Comparison of ENCODE assay signal across 8 cellular contexts in the genomic region with DNA sequence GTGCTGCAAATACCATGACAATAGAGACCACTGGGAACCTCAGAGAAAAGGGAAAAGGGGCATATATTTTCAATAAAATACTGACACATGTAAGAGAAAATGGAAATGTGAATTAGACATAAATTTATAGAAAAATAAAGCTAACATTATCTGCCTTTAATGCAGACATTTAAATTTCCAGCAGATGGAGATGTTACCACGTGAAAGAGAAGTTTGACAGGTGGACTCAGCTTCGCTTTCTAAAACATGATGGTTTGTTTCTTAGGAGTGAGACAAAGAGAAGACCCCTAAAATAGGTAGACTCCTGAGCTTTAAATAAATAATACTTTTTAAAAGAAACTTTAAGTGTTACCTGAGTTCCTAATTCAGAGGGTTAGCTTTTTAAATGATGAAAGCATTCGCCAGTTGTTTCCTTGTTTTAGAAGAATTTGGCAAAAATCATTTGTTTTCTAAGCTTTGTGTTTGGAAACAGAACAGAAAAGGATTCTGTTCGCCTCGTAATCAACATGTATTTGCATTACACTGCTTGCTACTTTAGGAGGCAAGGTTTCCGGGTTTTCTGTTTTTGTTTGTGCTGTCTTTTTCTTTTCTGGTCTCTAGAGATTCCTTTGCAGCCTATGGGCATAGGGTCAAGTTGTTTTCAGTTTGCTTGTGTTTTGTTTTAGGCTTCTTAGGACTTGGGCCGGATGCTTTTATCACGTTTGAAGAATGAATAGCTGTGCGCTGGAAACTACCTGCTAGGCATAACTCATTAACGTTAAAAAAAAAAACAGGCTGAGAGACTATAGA.
DNase-seq lines count a peak whose midpoint lies in the region; ATAC-seq, FAIRE-seq and TF ChIP-seq lines count a peak whose summit lies in the region.

No MANE protein-coding gene starts in this region.

- BruUV-seq in HepG2 (replicated peaks; lab: Mats Ljungman, UMichigan), result no TSS peak

- no peak overlapping the region for H3K9ac ChIP-seq in HUES6 (ENCODE audit: low read length)
- no peak overlapping the region for H3K9ac ChIP-seq in HepG2 (ENCODE audit: insufficient read depth, low read depth, low read length)

- no peak overlapping the region for H3K27ac Mint-ChIP-seq in activated naive CD8-positive, alpha-beta T cell treated with anti-CD3 and anti-CD28 coated beads for 36 hours

- DNase-seq in AG04449 (ENCODE audit: low read depth, low spot score) (no peak), body of pancreas (peak in 1 of 4 donors; percentile 9), HepG2 (ENCODE audit: low spot score) (no peak), T-helper 9 cell (no peak)
- DNase-seq in activated naive CD8-positive, alpha-beta T cell treated with anti-CD3 and anti-CD28 coated beads for 36 hours, result no peak
- no peak for DNase-seq in activated CD8-positive, alpha-beta memory T cell treated with anti-CD3 and anti-CD28 coated beads, Interleukin-2, amount 50 U/mL, for 48 hours

- ATAC-seq in body of pancreas, result no peak
- no peak for ATAC-seq in HepG2
- ATAC-seq in GM18873 (IDR thresholded peaks at IDR 0.05; ENCODE audit: low FRiP score, unreplicated experiment), result no peak

- no peak for TF ChIP-seq EP300 in HepG2 (IDR thresholded peaks at IDR 0.05; ENCODE audit: low read depth in 2 of 2, low read length in 2 of 2)
- TF ChIP-seq EP300 in HepG2 (CRISPR knock-in tag; IDR thresholded peaks at IDR 0.05; ENCODE audit: borderline replicate concordance), result no peak

- intact Hi-C loops in body of pancreas (cut with DNase I) (loop anchor here (10.0 kb wide), 1 partner anchor 58 kb away; no protein-coding TSS in a partner anchor), HepG2 (cut with micrococcal nuclease; ENCODE audit: unreplicated experiment) (no loop called here)

- H3K9me3 Mint-ChIP-seq in activated naive CD8-positive, alpha-beta T cell treated with anti-CD3 and anti-CD28 coated beads for 36 hours, result peaks cover 5% of the 10 kb centered on the region

- no peak overlapping the region for H3K4me3 ChIP-seq in AG04449 (ENCODE audit: low read depth, low read length)
- 0 out of 2 replicates have a peak overlapping the region, but pooled peaks have one; percentile 22 for H3K4me3 ChIP-seq in HUES6 (ENCODE audit: low read depth, low read length)
- no peak overlapping the region for H3K4me3 ChIP-seq in body of pancreas
- no peak overlapping the region for H3K4me3 ChIP-seq in HepG2 (replicated peaks in 1 of 3; ENCODE audit: insufficient read depth in 1 of 3, low read depth in 2 of 3, low read length in 3 of 3)

- H3K4me2 ChIP-seq in HepG2 (ENCODE audit: low read depth, low read length), result no peak overlapping the region

- POLR2A ChIA-PET in AG04449 (lab: Yijun Ruan, JAX), result no interaction called here
- POLR2A ChIA-PET in HepG2 (lab: Yijun Ruan, JAX), result no interaction called here

- TF ChIP-seq POLR2A in body of pancreas (IDR thresholded peaks at IDR 0.05) (no peak), HepG2 (IDR thresholded peaks at IDR 0.05; ENCODE audit: insufficient read depth in 1 of 2, low read depth in 2 of 2, low read length in 2 of 2) (no peak)

- no peak overlapping the region for H3K4me3 Mint-ChIP-seq in activated naive CD8-positive, alpha-beta T cell treated with anti-CD3 and anti-CD28 coated beads for 36 hours

- peaks cover 25% of the 10 kb centered on the region for H3K27me3 Mint-ChIP-seq in activated naive CD8-positive, alpha-beta T cell treated with anti-CD3 and anti-CD28 coated beads for 36 hours

- H3K27me3 ChIP-seq in HUES6 (ENCODE audit: control insufficient read depth, insufficient read depth, low read length) (no peaks in the 10 kb centered on the region), body of pancreas (no peaks in the 10 kb centered on the region), HepG2 (ENCODE audit: control insufficient read depth in 1 of 2, insufficient read depth in 2 of 2, low read length in 2 of 2) (no peaks in the 10 kb centered on the region)

- H3K9me3 ChIP-seq in HUES6 (ENCODE audit: control insufficient read depth, insufficient read depth, low read depth, low read length) (no peaks in the 10 kb centered on the region), body of pancreas (no peaks in the 10 kb centered on the region), HepG2 (ENCODE audit: low read length) (no peaks in the 10 kb centered on the region)

- no peaks in the 10 kb centered on the region for H4K20me1 ChIP-seq in HepG2 (ENCODE audit: insufficient read depth, low read length)

- CTCF ChIA-PET in AG04449 (lab: Yijun Ruan, JAX), result interaction anchor here (0.6 to 5.4 kb wide), 32 partner anchors 9 to 419 kb away, joined by 3 to 97 read pairs (median 5); partner anchors contain the start of gene THSD4
- CTCF ChIA-PET in HepG2 (lab: Yijun Ruan, JAX; ENCODE audit: low intra/inter-chr PET ratio, low total read pairs), result interaction anchor here (1.0 kb wide), 1 partner anchor 54 kb away, joined by 3 read pairs; no protein-coding TSS in a partner anchor

- WGBS in body of pancreas, 2 donors, result 25 to 40% methylated on average over 10 of the region's 10 CpGs
- WGBS in HepG2 (ENCODE audit: low lambda C conversion rate), result 19% methylated on average over 10 of the region's 10 CpGs

- H3K4me1 Mint-ChIP-seq in activated naive CD8-positive, alpha-beta T cell treated with anti-CD3 and anti-CD28 coated beads for 36 hours, result peaks cover 3% of the 10 kb centered on the region

- TF ChIP-seq RAD21 in HepG2 (CRISPR knock-in tag; IDR thresholded peaks at IDR 0.05), result no peak

- peaks cover 48% of the 10 kb centered on the region for H3K4me1 ChIP-seq in HUES6 (ENCODE audit: control insufficient read depth, insufficient read depth, low read length)
- H3K4me1 ChIP-seq in body of pancreas, result peaks cover 28% of the 10 kb centered on the region
- no peaks in the 10 kb centered on the region for H3K4me1 ChIP-seq in HepG2 (ENCODE audit: insufficient read depth, low read length)

- no peak overlapping the region for H2AFZ ChIP-seq in HepG2 (ENCODE audit: low read length)

- H3K27ac ChIP-seq in HUES6 (ENCODE audit: low read depth, low read length) (peak overlapping the region; percentile 76), body of pancreas (peak overlapping the region in 1 of 4 donors; percentile 22), HepG2 (ENCODE audit: extremely low read length, insufficient read depth, low read length) (no peak overlapping the region)

- FAIRE-seq in HepG2 (lab: Jason Lieb, UNC), result no peak

- no peaks in the 10 kb centered on the region for H3K79me2 ChIP-seq in HepG2 (ENCODE audit: insufficient read depth, low read length)

- H3K36me3 ChIP-seq in HUES6 (ENCODE audit: control insufficient read depth, insufficient read depth, low read length) (no peaks in the 10 kb centered on the region), body of pancreas (replicated peaks in 1 of 2; ENCODE audit: insufficient read depth in 1 of 2, low read depth in 2 of 2) (no peaks in the 10 kb centered on the region), HepG2 (replicated peaks in 1 of 2; ENCODE audit: control insufficient read depth in 1 of 2, insufficient read depth in 2 of 2, low read length in 2 of 2) (no peaks in the 10 kb centered on the region)

- H3K36me3 Mint-ChIP-seq in activated naive CD8-positive, alpha-beta T cell treated with anti-CD3 and anti-CD28 coated beads for 36 hours, result no peaks in the 10 kb centered on the region

- in situ Hi-C loops in HepG2 (cut with HindIII; ENCODE audit: extremely low pct_ligation_motif_present, low pct_unique_long_range_greater_than_20kb), result no loop called here

- TF ChIP-seq CTCF in AG04449 (IDR thresholded peaks at IDR 0.05; ENCODE audit: insufficient read depth, low read length, missing control alignments) (peak; percentile 0), body of pancreas (IDR thresholded peaks at IDR 0.05) (peak in 6 of 7 experiments; percentile 35 to 69 (median 56)), HepG2 (CRISPR knock-in tag; IDR thresholded peaks at IDR 0.05) (no peak)

TF ChIP-seq in HepG2, 621 proteins besides CTCF, POLR2A, EP300 and RAD21:
- TF ChIP-seq CREB3 (CRISPR knock-in tag; IDR thresholded peaks at IDR 0.05) (no peak), STAG1 (CRISPR knock-in tag; IDR thresholded peaks at IDR 0.05) (peak; percentile 47), ZNF205 (CRISPR knock-in tag; IDR thresholded peaks at IDR 0.05) (no peak), NR1H2 (CRISPR knock-in tag; IDR thresholded peaks at IDR 0.05; ENCODE audit: borderline replicate concordance, low read depth) (no peak), ZNF740 (CRISPR knock-in tag; IDR thresholded peaks at IDR 0.05) (no peak), POGZ (CRISPR knock-in tag; IDR thresholded peaks at IDR 0.05) (no peak)
